In genomic region chr2:186595219-186595618, GRCh38 we compare ENCODE assay signal across 11 cellular contexts. TPM values are rescaled to one million over a fixed set of nuclear protein-coding genes. Genes with fewer than 3 reads are reported as not detected.
DNase-seq lines count a peak whose midpoint lies in the region; ATAC-seq, FAIRE-seq and TF ChIP-seq lines count a peak whose summit lies in the region.
"Had no signal": no experiment of that assay in that cellular context is flagged by ENCODE, and none has a peak within 500 bp of the region (broad histone marks: within the 10 kb centered on the region; RNA-seq: fewer than 3 reads in every experiment).

No MANE protein-coding gene starts in this region.

- no peak for TF ChIP-seq RAD21 in IMR-90 (IDR thresholded peaks at IDR 0.05; ENCODE audit: low read length)

- H3K36me3 Mint-ChIP-seq in astrocyte (ENCODE audit: low read depth, unreplicated experiment): peaks cover 21% of the 10 kb centered on the region
- peaks cover 2% of the 10 kb centered on the region for H3K36me3 Mint-ChIP-seq in T-helper 2 cell treated with Interferon-gamma antibody and Interleukin-4, amounts not matched to agents 5 μg/mL and 100 μg/mL, for 36 hours (ENCODE audit: low read depth)

- TF ChIP-seq EP300 in stomach (IDR thresholded peaks at IDR 0.05): no peak

- H3K9me3 ChIP-seq in IMR-90 (ENCODE audit: control insufficient read depth, insufficient read depth, low read length): no peaks in the 10 kb centered on the region
- no peaks in the 10 kb centered on the region for H3K9me3 ChIP-seq in astrocyte (ENCODE audit: insufficient read depth, low read depth, low read length)
- no peaks in the 10 kb centered on the region for H3K9me3 ChIP-seq in right atrium auricular region
- H3K9me3 ChIP-seq in stomach: no peaks in the 10 kb centered on the region

- no peak for TF ChIP-seq POLR2A in IMR-90 (IDR thresholded peaks at IDR 0.05; ENCODE audit: low read depth, low read length)
- TF ChIP-seq POLR2A in stomach (IDR thresholded peaks at IDR 0.05): no peak

- no peak overlapping the region for H4K91ac ChIP-seq in IMR-90 (ENCODE audit: insufficient read depth, low read depth, low read length)

- POLR2A ChIA-PET in IMR-90 (lab: Charles Lee; ENCODE audit: unreplicated experiment): no interaction called here

- peaks cover 12% of the 10 kb centered on the region; the same call in 1 of the 2 replicates for H3K9me1 ChIP-seq in IMR-90 (ENCODE audit: insufficient read depth, low read length)

- no peak overlapping the region for H3K56ac ChIP-seq in IMR-90 (ENCODE audit: extremely low read depth, insufficient read depth, low read length)

- H2BK15ac ChIP-seq in IMR-90 (ENCODE audit: low read depth, low read length): no peak overlapping the region

- H3K4me1 ChIP-seq in IMR-90 (ENCODE audit: control insufficient read depth, insufficient read depth, low read length) (peaks cover 5% of the 10 kb centered on the region), astrocyte (ENCODE audit: insufficient read depth, low read length) (peaks cover 22% of the 10 kb centered on the region), right atrium auricular region (peaks cover 0 to 64% of the 10 kb centered on the region in 2 donors), stomach (peaks cover 16 to 85% (median 44%) of the 10 kb centered on the region in 4 donors)

- no peak overlapping the region for H2AK5ac ChIP-seq in IMR-90 (ENCODE audit: low read depth, low read length)

- H3K27ac ChIP-seq in IMR-90 (ENCODE audit: insufficient read depth, low read length) (no peak overlapping the region), astrocyte (ENCODE audit: low read depth, low read length) (no peak overlapping the region), right atrium auricular region (peak overlapping the region; percentile 6 to 60), stomach (peak overlapping the region in 1 of 5 donors; percentile 5)
- H3K27ac ChIP-seq: epithelial cell of prostate had no signal

- in situ Hi-C loops in IMR-90 (cut with MboI; ENCODE audit: low sequenced_read_pairs): no loop called here

- dilution Hi-C loops in IMR-90 (cut with HindIII; ENCODE audit: low sequenced_read_pairs, unreplicated experiment): no loop called here

- H3K23ac ChIP-seq in IMR-90 (ENCODE audit: low read depth, low read length): no peak overlapping the region; the same call in 1 of the 2 replicates

- 15% methylated on average over 2 of the region's 2 CpGs; no CpG with 5 or more reads in 1 of the 2 experiments for WGBS in IMR-90 (ENCODE audit: extremely low coverage in 2 of 2, insufficient read length in 1 of 2), 2 experiments
- WGBS in stomach, 5 donors: 37 to 57% (median 50%) methylated on average over 2 of the region's 2 CpGs

- no peak overlapping the region for H3K4ac ChIP-seq in IMR-90 (ENCODE audit: low read depth, low read length)

- H3K4me3 Mint-ChIP-seq in astrocyte (ENCODE audit: unreplicated experiment): peak overlapping the region; percentile 84
- no peak overlapping the region for H3K4me3 Mint-ChIP-seq in T-helper 2 cell treated with Interferon-gamma antibody and Interleukin-4, amounts not matched to agents 5 μg/mL and 100 μg/mL, for 36 hours

- CTCF ChIA-PET in IMR-90 (lab: Yijun Ruan, JAX): interaction anchor here (0.8 to 1.1 kb wide), 2 partner anchors 25 to 46 kb away, joined by 3 to 4 read pairs; no protein-coding TSS in a partner anchor

- H3K4me1 Mint-ChIP-seq in astrocyte (ENCODE audit: low read depth, unreplicated experiment): peaks cover 45% of the 10 kb centered on the region
- peaks cover 25% of the 10 kb centered on the region for H3K4me1 Mint-ChIP-seq in T-helper 2 cell treated with Interferon-gamma antibody and Interleukin-4, amounts not matched to agents 5 μg/mL and 100 μg/mL, for 36 hours (ENCODE audit: low read depth)

- TF ChIP-seq CTCF in IMR-90 (conservative IDR thresholded peaks at IDR 0.05; ENCODE audit: low read depth, low read length) (no peak), astrocyte (IDR thresholded peaks at IDR 0.05; ENCODE audit: insufficient read depth, low read depth, low read length) (no peak), right atrium auricular region (IDR thresholded peaks at IDR 0.05) (no peak), stomach (IDR thresholded peaks at IDR 0.05) (no peak)

- H3K9me3 Mint-ChIP-seq in astrocyte (ENCODE audit: unreplicated experiment): no peaks in the 10 kb centered on the region
- H3K9me3 Mint-ChIP-seq in T-helper 2 cell treated with Interferon-gamma antibody and Interleukin-4, amounts not matched to agents 5 μg/mL and 100 μg/mL, for 36 hours: no peaks in the 10 kb centered on the region

- H4K20me1 ChIP-seq in IMR-90 (ENCODE audit: insufficient read depth, low read length) (peaks cover 5% of the 10 kb centered on the region; the same call in 1 of the 2 replicates), astrocyte (ENCODE audit: insufficient read depth, low read length) (peaks cover 97% of the 10 kb centered on the region)

- DNase-seq in IMR-90 (peak; percentile 24), astrocyte (ENCODE audit: low read depth) (peak; percentile 61), right atrium auricular region (ENCODE audit: low spot score) (no peak), stomach (peak; percentile 38)
- DNase-seq in T-helper 2 cell treated with Interferon-gamma antibody and Interleukin-4, amounts not matched to agents 5 μg/mL and 100 μg/mL, for 36 hours (ENCODE audit: low spot score): no peak
- DNase-seq: kidney glomerular epithelial cell, NCI-H2081 had no signal

- H2AK9ac ChIP-seq in IMR-90 (replicated peaks; ENCODE audit: low read depth, low read length, poor library complexity): no peak overlapping the region

- no peak overlapping the region for H3K9ac ChIP-seq in IMR-90 (ENCODE audit: low read depth, low read length)
- no peak overlapping the region for H3K9ac ChIP-seq in astrocyte (ENCODE audit: low read length)

- H3K27ac Mint-ChIP-seq in astrocyte (ENCODE audit: unreplicated experiment): peak overlapping the region; percentile 45
- H3K27ac Mint-ChIP-seq in T-helper 2 cell treated with Interferon-gamma antibody and Interleukin-4, amounts not matched to agents 5 μg/mL and 100 μg/mL, for 36 hours: no peak overlapping the region

- H3K4me3 ChIP-seq in IMR-90 (ENCODE audit: insufficient read depth, low read depth, low read length) (no peak overlapping the region), astrocyte (ENCODE audit: insufficient read depth, low read depth, low read length) (no peak overlapping the region), right atrium auricular region (no peak overlapping the region), stomach (no peak overlapping the region)
- H3K4me3 ChIP-seq: GM12878 had no signal

- H3K79me2 ChIP-seq in astrocyte (ENCODE audit: insufficient read depth, low read length): peaks cover 100% of the 10 kb centered on the region

- H3K4me2 ChIP-seq in IMR-90 (ENCODE audit: low read depth, low read length) (no peak overlapping the region), astrocyte (ENCODE audit: low read length) (peak overlapping the region; percentile 57)

- no peak overlapping the region for H2BK5ac ChIP-seq in IMR-90 (ENCODE audit: low read depth, low read length, poor library complexity, severe bottlenecking)

- H3K27me3 ChIP-seq in IMR-90 (ENCODE audit: control insufficient read depth, insufficient read depth, low read length) (no peaks in the 10 kb centered on the region), astrocyte (ENCODE audit: insufficient read depth, low read length) (no peaks in the 10 kb centered on the region), right atrium auricular region (no peaks in the 10 kb centered on the region), stomach (no peaks in the 10 kb centered on the region)

- H2BK20ac ChIP-seq in IMR-90 (ENCODE audit: low read depth, low read length): no peak overlapping the region

- H3K36me3 ChIP-seq in IMR-90 (ENCODE audit: control insufficient read depth, insufficient read depth, low read length) (no peaks in the 10 kb centered on the region; the same call in none of the 2 replicates), astrocyte (ENCODE audit: insufficient read depth, low read length) (peaks cover 4% of the 10 kb centered on the region), right atrium auricular region (no peaks in the 10 kb centered on the region), stomach (no peaks in the 10 kb centered on the region)

- no peak overlapping the region for H3K18ac ChIP-seq in IMR-90 (ENCODE audit: low read depth, low read length)

- no TSS peak for BruUV-seq in IMR-90 (replicated peaks; lab: Mats Ljungman, UMichigan)

- H2BK120ac ChIP-seq in IMR-90 (ENCODE audit: low read depth, low read length): no peak overlapping the region

- H3K14ac ChIP-seq in IMR-90 (replicated peaks; ENCODE audit: low read depth, low read length): no peak overlapping the region

- intact Hi-C loops in IMR-90 (cut with micrococcal nuclease) (no loop called here), stomach (cut with DNase I; ENCODE audit: low total_unique reads) (no loop called here)

- no peak for FAIRE-seq in astrocyte (lab: Jason Lieb, UNC)
- FAIRE-seq: GM12878 had no signal

- no peak overlapping the region for H4K8ac ChIP-seq in IMR-90 (ENCODE audit: low read depth in 2 of 2, low read length in 2 of 2)

- peaks cover 18 to 61% of the 10 kb centered on the region in 2 experiments for H3K79me1 ChIP-seq in IMR-90 (ENCODE audit: low read depth in 1 of 2, low read length in 2 of 2)

- H2AFZ ChIP-seq in IMR-90 (replicated peaks; ENCODE audit: low read length, poor library complexity) (no peak overlapping the region), astrocyte (ENCODE audit: low read depth, low read length) (no peak overlapping the region)

- H3K27me3 Mint-ChIP-seq in astrocyte (ENCODE audit: low read depth, unreplicated experiment): no peaks in the 10 kb centered on the region
- no peaks in the 10 kb centered on the region for H3K27me3 Mint-ChIP-seq in T-helper 2 cell treated with Interferon-gamma antibody and Interleukin-4, amounts not matched to agents 5 μg/mL and 100 μg/mL, for 36 hours (ENCODE audit: low read depth)

- ATAC-seq in IMR-90 (ENCODE audit: low read depth) (peak; percentile 27), HG03175 (IDR thresholded peaks at IDR 0.05; ENCODE audit: unreplicated experiment) (no peak), HG03520 (IDR thresholded peaks at IDR 0.05; ENCODE audit: unreplicated experiment) (no peak)
- ATAC-seq: GM12878 had no signal

- no peak overlapping the region for H4K5ac ChIP-seq in IMR-90 (ENCODE audit: low read depth, low read length)

TF ChIP-seq in IMR-90, 13 proteins besides CTCF, POLR2A, EP300 and RAD21 (continues in another document):
- TF ChIP-seq MAFK (IDR thresholded peaks at IDR 0.05; ENCODE audit: low read depth, low read length) (no peak), SMC3 (IDR thresholded peaks at IDR 0.05; ENCODE audit: low read depth, low read length) (no peak)

RNA-seq across cellular contexts. Expression of gene ITGAV, which starts 5.4 kb away (rescaled TPM):
- total RNA-seq in IMR-90 (2012; rRNA removed): 181 and 204 TPM in 2 replicates
- polyA plus RNA-seq in IMR-90 (2012; rRNA removed): 45.8 and 51.4 TPM in 2 replicates
- polyA plus RNA-seq in IMR-90 (2012; cell fraction: cytosol; rRNA removed): 12.4 and 14.0 TPM in 2 replicates
- polyA plus RNA-seq in IMR-90 (2012; cell fraction: nucleus; rRNA removed; ENCODE audit: low replicate concordance): 9.3 and 71.1 TPM in 2 replicates
- total RNA-seq in astrocyte: 661 and 779 TPM in 2 replicates
- 100 to 1,000 TPM in 1 of 2 donors, 10 to 100 TPM in 1; 79.8 to 152 TPM for total RNA-seq in right atrium auricular region
- total RNA-seq in stomach: 100 to 1,000 TPM in 4 of 5 donors, 10 to 100 TPM in 1; 46.9 to 393 (median 129) TPM
- polyA plus RNA-seq in stomach: 10 to 100 TPM in 2 of 3 donors, 1 to 10 TPM in 1; 7.8 to 14.2 (median 11.7) TPM

Comparison
In these comparisons a context has a peak if more than half of its experiments do, and no peak if none do; other contexts are left out.
1. DNase-seq: peak in IMR-90 (single experiment), astrocyte (single experiment) and stomach (single experiment); none in right atrium auricular region (single experiment) and T-helper 2 cell treated with Interferon-gamma antibody and Interleukin-4, amounts not matched to agents 5 μg/mL and 100 μg/mL, for 36 hours (single experiment).
2. H3K27ac ChIP-seq: peak in right atrium auricular region (2 of 2); none in IMR-90 (single experiment) and astrocyte (single experiment).